Comparison of ENCODE assay signal across 8 cellular contexts in the genomic region with DNA sequence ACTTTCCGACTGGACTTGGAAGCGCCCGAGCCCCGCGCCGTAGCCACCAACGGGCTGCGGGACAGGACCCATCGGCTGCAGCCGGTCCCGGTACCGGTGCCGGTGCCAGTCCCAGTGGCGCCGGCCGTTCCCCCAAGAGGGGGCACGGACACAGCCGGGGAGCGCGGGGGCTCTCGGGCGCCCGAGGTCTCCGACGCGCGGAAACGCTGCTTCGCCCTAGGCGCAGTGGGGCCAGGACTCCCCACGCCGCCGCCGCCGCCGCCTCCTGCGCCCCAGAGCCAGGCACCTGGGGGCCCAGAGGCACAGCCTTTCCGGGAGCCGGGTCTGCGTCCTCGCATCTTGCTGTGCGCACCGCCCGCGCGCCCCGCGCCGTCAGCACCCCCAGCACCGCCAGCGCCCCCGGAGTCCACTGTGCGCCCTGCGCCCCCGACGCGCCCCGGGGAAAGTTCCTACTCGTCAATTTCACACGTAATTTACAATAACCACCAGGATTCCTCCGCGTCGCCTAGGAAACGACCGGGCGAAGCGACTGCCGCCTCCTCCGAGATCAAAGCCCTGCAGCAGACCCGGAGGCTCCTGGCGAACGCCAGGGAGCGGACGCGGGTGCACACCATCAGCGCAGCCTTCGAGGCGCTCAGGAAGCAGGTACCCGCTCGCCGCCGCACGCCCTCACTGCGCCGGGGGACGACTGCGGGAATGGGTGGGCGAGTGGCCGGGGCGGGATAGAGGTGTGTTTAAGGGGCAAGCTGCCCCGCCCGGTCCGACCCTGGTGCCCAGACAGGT. TPM values are rescaled to one million over a fixed set of nuclear protein-coding genes. Genes with fewer than 3 reads are reported as not detected.
DNase-seq lines count a peak whose midpoint lies in the region; ATAC-seq and TF ChIP-seq lines count a peak whose summit lies in the region.

No MANE protein-coding gene starts in this region.

- H4K20me1 ChIP-seq in neural progenitor cell (ENCODE audit: low read depth), result peaks cover 31% of the 10 kb centered on the region

- DNase-seq in BJ (ENCODE audit: low read depth) (no peak), fibroblast of mammary gland (ENCODE audit: low read depth) (no peak), neural progenitor cell (ENCODE audit: low spot score) (peak; percentile 86)
- peak; percentile 35 for DNase-seq in activated CD4-positive, alpha-beta T cell treated with anti-CD3 and anti-CD28 coated beads, Interleukin-2, amount 50 U/mL, for 1 hour

- H3K27me3 Mint-ChIP-seq in IgD-negative memory B cell, result peaks cover 39% of the 10 kb centered on the region
- H3K27me3 Mint-ChIP-seq in neural progenitor cell (ENCODE audit: insufficient read depth, low read depth), result peaks cover 12% of the 10 kb centered on the region

- H3K27ac Mint-ChIP-seq in IgD-negative memory B cell, result peak overlapping the region in 1 of 3 donors; percentile 60
- no peak overlapping the region for H3K27ac Mint-ChIP-seq in neural progenitor cell

- H3K4me3 ChIP-seq in BJ (ENCODE audit: low read depth, low read length), result peak overlapping the region; percentile 71
- peak overlapping the region; percentile 63 for H3K4me3 ChIP-seq in fibroblast of mammary gland (ENCODE audit: control insufficient read depth, low read depth, low read length)
- H3K4me3 ChIP-seq in neural progenitor cell, result peak overlapping the region; percentile 76

- POLR2A ChIA-PET in BJ (lab: Charles Lee), result interaction anchor here (0.8 to 1.3 kb wide), 2 partner anchors 13 to 49 kb away, joined by 3 to 4 read pairs; no protein-coding TSS in a partner anchor

- no peaks in the 10 kb centered on the region for H3K9me3 ChIP-seq in neural progenitor cell (ENCODE audit: low read depth)

- TF ChIP-seq CTCF in BJ (IDR thresholded peaks at IDR 0.05; ENCODE audit: insufficient read depth, low read depth, low read length) (peak; percentile 27), fibroblast of mammary gland (conservative IDR thresholded peaks at IDR 0.05; ENCODE audit: control insufficient read depth, insufficient read depth, low read depth, low read length) (no peak), neural progenitor cell (IDR thresholded peaks at IDR 0.05) (peak; percentile 33)

- no peaks in the 10 kb centered on the region for H3K9me3 Mint-ChIP-seq in IgD-negative memory B cell
- H3K9me3 Mint-ChIP-seq in neural progenitor cell, result peaks cover 3% of the 10 kb centered on the region

- peaks cover 19% of the 10 kb centered on the region for H3K4me1 ChIP-seq in neural progenitor cell

- H3K27ac ChIP-seq in neural progenitor cell, result no peak overlapping the region

- peak overlapping the region; percentile 100 for H3K4me2 ChIP-seq in neural progenitor cell

- H3K4me3 Mint-ChIP-seq in IgD-negative memory B cell (peak overlapping the region; percentile 82 to 92 (median 92)), neural progenitor cell (peak overlapping the region; percentile 97)

- ATAC-seq in GM21717 (IDR thresholded peaks at IDR 0.05; ENCODE audit: unreplicated experiment), result no peak
- no peak for ATAC-seq in HG03095 (IDR thresholded peaks at IDR 0.05; ENCODE audit: unreplicated experiment)
- ATAC-seq in HG03457 (IDR thresholded peaks at IDR 0.05; ENCODE audit: unreplicated experiment), result no peak

- H3K27me3 ChIP-seq in BJ (ENCODE audit: control insufficient read depth, insufficient read depth, low read length) (no peaks in the 10 kb centered on the region), neural progenitor cell (peaks cover 96% of the 10 kb centered on the region)

- H3K9ac ChIP-seq in neural progenitor cell, result no peak overlapping the region

- no peaks in the 10 kb centered on the region for H3K36me3 Mint-ChIP-seq in IgD-negative memory B cell
- H3K36me3 Mint-ChIP-seq in neural progenitor cell, result peaks cover 2% of the 10 kb centered on the region

- H3F3A ChIP-seq in neural progenitor cell (ENCODE audit: low read depth), result peaks cover 13% of the 10 kb centered on the region

- CTCF ChIA-PET in BJ (lab: Yijun Ruan, JAX), result interaction anchor here (0.5 to 10.9 kb wide), 13 partner anchors 9 to 134 kb away, joined by 3 to 245 read pairs (median 5); no protein-coding TSS in a partner anchor

- H3K4me1 Mint-ChIP-seq in IgD-negative memory B cell, result peaks cover 9 to 16% (median 13%) of the 10 kb centered on the region in 3 donors
- H3K4me1 Mint-ChIP-seq in neural progenitor cell, result peaks cover 51% of the 10 kb centered on the region

- H3K79me2 ChIP-seq in neural progenitor cell (ENCODE audit: low read depth), result no peaks in the 10 kb centered on the region

- peaks cover 2% of the 10 kb centered on the region; the same call in 1 of the 2 replicates for H3K36me3 ChIP-seq in BJ (ENCODE audit: control insufficient read depth, insufficient read depth, low read length)
- H3K36me3 ChIP-seq in neural progenitor cell, result no peaks in the 10 kb centered on the region

- peak overlapping the region; percentile 98 for H2AFZ ChIP-seq in neural progenitor cell (replicated peaks)

RNA-seq across cellular contexts. Expression of a gene that starts 0.7 kb away (rescaled TPM):
- polyA plus RNA-seq in BJ (2011; rRNA removed), result 12.5 and 19.5 TPM in 2 replicates
- polyA minus RNA-seq in BJ (2011; rRNA and poly(A)+ RNA removed), result 18.8 and 22.2 TPM in 2 replicates
- not detected for polyA plus RNA-seq in IgD-negative memory B cell
- 0.43 TPM in 1 of 2 replicates, not detected in the other for total RNA-seq in neural progenitor cell (ENCODE audit: low replicate concordance)

Comparison
In these comparisons a context has a peak if more than half of its experiments do, and no peak if none do; other contexts are left out.
1. DNase-seq: peak in activated CD4-positive, alpha-beta T cell treated with anti-CD3 and anti-CD28 coated beads, Interleukin-2, amount 50 U/mL, for 1 hour (single experiment) and neural progenitor cell (single experiment); none in BJ (single experiment) and fibroblast of mammary gland (single experiment).
2. RNA of a gene that starts 0.7 kb away (polyA plus RNA-seq): 12.5 to 19.5 TPM in BJ; not detected in IgD-negative memory B cell (single experiment); every median in the first group is over 10 times any median in the second.
3. Peak in every context shown above with its lines, with median percentiles within 50 percentile points of each other: H3K4me3 ChIP-seq.